ENCODE assay signal across 19 cellular contexts in genomic region chr7:84638339-84638697, GRCh38.
DNase-seq lines count a peak whose midpoint lies in the region; ATAC-seq, FAIRE-seq and TF ChIP-seq lines count a peak whose summit lies in the region.
"Had no signal": no experiment of that assay in that cellular context is flagged by ENCODE, and none has a peak within 500 bp of the region (broad histone marks: within the 10 kb centered on the region; RNA-seq: fewer than 3 reads in every experiment).

No MANE protein-coding gene starts in this region.

- no peak for FAIRE-seq in kidney (lab: Jason Lieb, UNC)
- FAIRE-seq: colon, GM12892, HTR-8/SVneo had no signal

- H3K4me3 Mint-ChIP-seq in HFFc6 (no peak overlapping the region), progenitor cell of endocrine pancreas (ENCODE audit: low read depth) (no peak overlapping the region)
- no peak overlapping the region for H3K4me3 Mint-ChIP-seq in activated naive CD4-positive, alpha-beta T cell treated with anti-CD3 and anti-CD28 coated beads for 36 hours
- H3K4me3 Mint-ChIP-seq: activated T-cell treated with anti-CD3 and anti-CD28 coated beads, Interleukin-2, amount 50 U/mL, for 72 hours; naive thymus-derived CD8-positive, alpha-beta T cell had no signal

- H3K79me2 ChIP-seq in SK-N-SH (ENCODE audit: insufficient read depth): no peaks in the 10 kb centered on the region
- H3K79me2 ChIP-seq in fibroblast of lung (ENCODE audit: control insufficient read depth, insufficient read depth, low read length): no peaks in the 10 kb centered on the region

- H3K9me3 ChIP-seq in SK-N-SH (peaks cover 9% of the 10 kb centered on the region; the same call in 1 of the 2 replicates), fibroblast of lung (ENCODE audit: control insufficient read depth, insufficient read depth, low read depth, low read length) (no peaks in the 10 kb centered on the region), kidney (ENCODE audit: control insufficient read depth in 1 of 2, low read length in 2 of 2) (no peaks in the 10 kb centered on the region)
- H3K9me3 ChIP-seq: transverse colon had no signal

- no peak; a peak in 1 of 4 replicates for TF ChIP-seq EP300 in SK-N-SH (IDR thresholded peaks at IDR 0.05; ENCODE audit: borderline replicate concordance in 1 of 2, low read depth in 1 of 2, low read length in 1 of 2)

- H3K4me1 Mint-ChIP-seq in HFFc6 (ENCODE audit: low read depth) (peaks cover 74% of the 10 kb centered on the region), progenitor cell of endocrine pancreas (ENCODE audit: low read depth) (peaks cover 7% of the 10 kb centered on the region)
- no peaks in the 10 kb centered on the region for H3K4me1 Mint-ChIP-seq in activated naive CD4-positive, alpha-beta T cell treated with anti-CD3 and anti-CD28 coated beads for 36 hours (ENCODE audit: low read depth)
- H3K4me1 Mint-ChIP-seq: naive thymus-derived CD8-positive, alpha-beta T cell had no signal

- intact Hi-C loops in activated naive CD4-positive, alpha-beta T cell treated with anti-CD3 and anti-CD28 coated beads for 36 hours (cut with micrococcal nuclease): no loop called here
- intact Hi-C loops in kidney (cut with DNase I): no loop called here

- H3K9me3 Mint-ChIP-seq in HFFc6 (peaks cover 25% of the 10 kb centered on the region), progenitor cell of endocrine pancreas (ENCODE audit: low read depth) (peaks cover 12% of the 10 kb centered on the region)
- H3K9me3 Mint-ChIP-seq in activated naive CD4-positive, alpha-beta T cell treated with anti-CD3 and anti-CD28 coated beads for 36 hours: peaks cover 2% of the 10 kb centered on the region

- POLR2A ChIA-PET in SK-N-SH (lab: Yijun Ruan, JAX): no interaction called here

- peak overlapping the region; percentile 34; the same call in 1 of the 2 replicates for H3K9ac ChIP-seq in SK-N-SH
- no peak overlapping the region for H3K9ac ChIP-seq in fibroblast of lung (ENCODE audit: insufficient read depth, low read length)
- no peak overlapping the region for H3K9ac ChIP-seq in kidney (ENCODE audit: low read length in 2 of 2)

- H3K4me2 ChIP-seq in SK-N-SH (peak overlapping the region; percentile 2), fibroblast of lung (ENCODE audit: extremely low read depth, insufficient read depth, low read length) (no peak overlapping the region)

- H3K27me3 ChIP-seq in SK-N-SH (ENCODE audit: insufficient read depth): no peaks in the 10 kb centered on the region
- no peaks in the 10 kb centered on the region for H3K27me3 ChIP-seq in fibroblast of lung (ENCODE audit: control insufficient read depth, insufficient read depth, low read length)
- H3K27me3 ChIP-seq: transverse colon had no signal

- TF ChIP-seq RAD21 in SK-N-SH (IDR thresholded peaks at IDR 0.05; ENCODE audit: low read length): no peak

- H3K27ac ChIP-seq in SK-N-SH (ENCODE audit: low read depth in 2 of 2, low read length in 1 of 2) (peak overlapping the region; percentile 78 to 87), fibroblast of lung (ENCODE audit: insufficient read depth, low read length) (peak overlapping the region; percentile 68), kidney (ENCODE audit: low read depth in 2 of 2, low read length in 2 of 2) (no peak overlapping the region)
- H3K27ac ChIP-seq: transverse colon had no signal

- CTCF ChIA-PET in SK-N-SH (lab: Yijun Ruan, JAX): interaction anchor here (0.8 to 1.4 kb wide), 3 partner anchors 8 to 370 kb away, joined by 3 to 5 read pairs (median 4); no protein-coding TSS in a partner anchor
- CTCF ChIA-PET in activated naive CD4-positive, alpha-beta T cell treated with anti-CD3 and anti-CD28 coated beads for 36 hours (lab: Charles Lee): interaction anchor here (0.6 kb wide), 1 partner anchor 437 kb away, joined by 4 read pairs; no protein-coding TSS in a partner anchor

- H4K20me1 ChIP-seq in SK-N-SH (ENCODE audit: insufficient read depth) (no peaks in the 10 kb centered on the region), fibroblast of lung (ENCODE audit: control insufficient read depth, extremely low read depth, insufficient read depth, low read length) (no peaks in the 10 kb centered on the region)

- TF ChIP-seq CTCF in HFFc6 (IDR thresholded peaks at IDR 0.05) (no peak), SK-N-SH (IDR thresholded peaks at IDR 0.05) (no peak), fibroblast of lung (conservative IDR thresholded peaks at IDR 0.05 in 1 of 2, IDR thresholded peaks at IDR 0.05 in 1 of 2; ENCODE audit: low read depth in 1 of 2, low read length in 2 of 2) (no peak), progenitor cell of endocrine pancreas (IDR thresholded peaks at IDR 0.05; ENCODE audit: unreplicated experiment) (no peak), kidney (IDR thresholded peaks at IDR 0.05; ENCODE audit: borderline replicate concordance, extremely low read depth, insufficient read depth) (no peak)

- H3K4me1 ChIP-seq in SK-N-SH (ENCODE audit: control insufficient read depth in 1 of 2, insufficient read depth in 2 of 2, low read depth in 1 of 2, low read length in 1 of 2) (peaks cover 21 to 34% of the 10 kb centered on the region in 2 experiments; a peak in 3 of 4 replicates), fibroblast of lung (ENCODE audit: control insufficient read depth, extremely low read depth, insufficient read depth, low read length) (peaks cover 7% of the 10 kb centered on the region), kidney (ENCODE audit: control insufficient read depth in 1 of 2, insufficient read depth in 1 of 2, low read depth in 1 of 2, low read length in 2 of 2) (peaks cover 4% of the 10 kb centered on the region in 2 donors)
- H3K4me1 ChIP-seq: transverse colon had no signal

- peaks cover 12% of the 10 kb centered on the region for H3F3A ChIP-seq in SK-N-SH (replicated peaks; ENCODE audit: insufficient read depth)

- H3K4me3 ChIP-seq in SK-N-SH (ENCODE audit: low read depth in 2 of 2, low read length in 1 of 2) (no peak overlapping the region), fibroblast of lung (replicated peaks in 1 of 4; ENCODE audit: control extremely low read depth in 1 of 4, insufficient read depth in 1 of 4, low read depth in 3 of 4, low read length in 4 of 4) (no peak overlapping the region), kidney (ENCODE audit: low read length in 2 of 2) (no peak overlapping the region)
- H3K4me3 ChIP-seq: transverse colon had no signal

- peak overlapping the region; percentile 68 for H2AFZ ChIP-seq in SK-N-SH (ENCODE audit: low read depth)
- H2AFZ ChIP-seq in fibroblast of lung (ENCODE audit: low read length): no peak overlapping the region

- ATAC-seq in GM21737 (IDR thresholded peaks at IDR 0.05; ENCODE audit: unreplicated experiment): no peak
- no peak for ATAC-seq in GM21576 (IDR thresholded peaks at IDR 0.05; ENCODE audit: unreplicated experiment)
- ATAC-seq: activated naive CD4-positive, alpha-beta T cell treated with anti-CD3 and anti-CD28 coated beads, Interleukin-2, amount 50 U/mL, for 72 hours; activated T-cell treated with anti-CD3 and anti-CD28 coated beads, Interleukin-2, amount 50 U/mL, for 72 hours; naive thymus-derived CD8-positive, alpha-beta T cell; stimulated activated naive CD8-positive, alpha-beta T cell treated with anti-CD3 and anti-CD28 coated beads, Interleukin-15, Interleukin-2, amounts not matched to agents 100 U/mL and 50 U/mL, for 24 hours had no signal

- H3K27ac Mint-ChIP-seq in HFFc6 (peak overlapping the region; percentile 86), progenitor cell of endocrine pancreas (peak overlapping the region; percentile 67)
- no peak overlapping the region for H3K27ac Mint-ChIP-seq in activated naive CD4-positive, alpha-beta T cell treated with anti-CD3 and anti-CD28 coated beads for 36 hours
- H3K27ac Mint-ChIP-seq: activated naive CD4-positive, alpha-beta T cell treated with anti-CD3 and anti-CD28 coated beads, Interleukin-2, amount 50 U/mL, for 72 hours; activated T-cell treated with anti-CD3 and anti-CD28 coated beads, Interleukin-2, amount 50 U/mL, for 72 hours; naive thymus-derived CD8-positive, alpha-beta T cell had no signal

- H3K27me3 Mint-ChIP-seq in HFFc6 (ENCODE audit: insufficient read depth) (no peaks in the 10 kb centered on the region), progenitor cell of endocrine pancreas (no peaks in the 10 kb centered on the region)
- H3K27me3 Mint-ChIP-seq in activated naive CD4-positive, alpha-beta T cell treated with anti-CD3 and anti-CD28 coated beads for 36 hours (ENCODE audit: low read depth): no peaks in the 10 kb centered on the region

- DNase-seq in HFFc6 (no peak), SK-N-SH (peak; percentile 10), fibroblast of lung (ENCODE audit: low read depth in 2 of 2) (peak in 1 of 2 donors; percentile 10), progenitor cell of endocrine pancreas (ENCODE audit: low spot score, unreplicated experiment) (no peak), kidney (no peak)
- DNase-seq in activated naive CD4-positive, alpha-beta T cell treated with anti-CD3 and anti-CD28 coated beads for 36 hours: no peak
- DNase-seq: activated T-cell treated with anti-CD3 and anti-CD28 coated beads, Interleukin-2, amount 50 U/mL, for 72 hours; naive thymus-derived CD8-positive, alpha-beta T cell; NCI-H1092; NCI-H446 treated with DMSO at 0.1 percent for 48 hours; stimulated activated CD4-positive, alpha-beta T cell treated with anti-CD3 and anti-CD28 coated beads, Interleukin-2, amount 100 ng/mL, for 48 hours; stimulated activated naive CD8-positive, alpha-beta T cell treated with anti-CD3 and anti-CD28 coated beads, Interleukin-15, Interleukin-2, amounts not matched to agents 100 U/mL and 50 U/mL, for 24 hours; transverse colon had no signal

- no peaks in the 10 kb centered on the region for H3K36me3 ChIP-seq in SK-N-SH (replicated peaks in 1 of 2; ENCODE audit: control insufficient read depth in 1 of 2, insufficient read depth in 2 of 2, low read length in 1 of 2)
- H3K36me3 ChIP-seq in fibroblast of lung (ENCODE audit: control insufficient read depth, insufficient read depth, low read length): no peaks in the 10 kb centered on the region
- H3K36me3 ChIP-seq in kidney (ENCODE audit: control insufficient read depth in 1 of 2, insufficient read depth in 2 of 2, low read length in 2 of 2): no peaks in the 10 kb centered on the region
- H3K36me3 ChIP-seq: transverse colon had no signal

- H3K9me2 ChIP-seq in SK-N-SH: no peaks in the 10 kb centered on the region

- H3K36me3 Mint-ChIP-seq in HFFc6 (ENCODE audit: low read depth) (peaks cover 48% of the 10 kb centered on the region), progenitor cell of endocrine pancreas (ENCODE audit: insufficient read depth) (peaks cover 3% of the 10 kb centered on the region)
- no peaks in the 10 kb centered on the region for H3K36me3 Mint-ChIP-seq in activated naive CD4-positive, alpha-beta T cell treated with anti-CD3 and anti-CD28 coated beads for 36 hours (ENCODE audit: low read depth)

TF ChIP-seq in SK-N-SH, 30 proteins besides CTCF, POLR2A, EP300 and RAD21 (continues in another document):
- TF ChIP-seq MAX (IDR thresholded peaks at IDR 0.05; ENCODE audit: low read depth) (no peak), RCOR1 (IDR thresholded peaks at IDR 0.05; ENCODE audit: low read length) (peak; percentile 34), CHD2 (IDR thresholded peaks at IDR 0.05; ENCODE audit: low read length, partially characterized antibody) (peak; percentile 25), GATA2 (CRISPR knock-in tag; IDR thresholded peaks at IDR 0.05) (peak; percentile 82)

Comparison
In these comparisons a context has a peak if more than half of its experiments do, and no peak if none do; other contexts are left out.
1. H3K27ac ChIP-seq: peak in SK-N-SH (2 of 2) and fibroblast of lung (single experiment); none in kidney (0 of 2).